In the genomic region with DNA sequence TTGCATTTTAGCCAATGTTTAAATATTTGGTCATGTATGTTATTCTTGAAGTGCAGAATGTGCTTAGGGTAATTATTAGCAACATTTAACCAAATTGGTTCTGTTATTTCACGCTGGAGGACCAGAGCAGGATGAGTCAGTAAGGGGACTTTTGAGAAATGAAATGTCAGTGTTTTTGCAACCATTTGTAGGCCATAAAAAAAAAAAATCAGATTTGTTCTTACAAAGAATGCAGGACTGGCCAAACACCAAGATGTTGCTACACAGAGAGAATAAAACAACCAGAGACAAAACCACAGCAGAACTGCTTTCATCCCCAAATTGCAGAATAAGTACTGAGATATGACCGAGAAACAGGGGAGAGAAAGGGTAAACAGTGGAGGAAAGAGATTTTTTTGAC, we compare ENCODE assay signal across 13 cellular contexts.
A peak's percentile ranks its signal among the peaks of the same experiment; 100 is the strongest.
DNase-seq lines count a peak whose midpoint lies in the region; ATAC-seq, FAIRE-seq and TF ChIP-seq lines count a peak whose summit lies in the region.
"Had no signal": no experiment of that assay in that cellular context is flagged by ENCODE, and none has a peak within 500 bp of the region (broad histone marks: within the 10 kb centered on the region; RNA-seq: fewer than 3 reads in every experiment).

No MANE protein-coding gene starts in this region.

- DNase-seq in GM04503 (ENCODE audit: low read depth), result peak; percentile 93
- peak in 1 of 2 donors; percentile 21 for DNase-seq in breast epithelium (ENCODE audit: low spot score in 2 of 2)
- DNase-seq in stimulated activated naive B cell treated with anti-CD40 and anti-IgM and Interleukin-4, amounts not matched to agents 10 μg/mL and 1 μg/mL and 100 μg/mL, for 72 hours, result no peak
- DNase-seq in NCI-H1105 treated with DMSO at 0.1 percent for 48 hours (lab: John Stamatoyannopoulos, UW), result no peak
- no peak for DNase-seq in colonic mucosa
- no peak for DNase-seq in Caco-2
- DNase-seq: activated T-cell treated with anti-CD3 and anti-CD28 coated beads, Interleukin-2, amount 50 U/mL, for 24 hours; NCI-H2029; PC-3 had no signal

- H3K36me3 Mint-ChIP-seq in stimulated activated naive B cell treated with anti-CD40 and anti-IgM and Interleukin-4, amounts not matched to agents 10 μg/mL and 1 μg/mL and 100 μg/mL, for 72 hours, result peaks cover 32 to 41% of the 10 kb centered on the region in 2 donors
- peaks cover 38% of the 10 kb centered on the region for H3K36me3 Mint-ChIP-seq in Caco-2 (ENCODE audit: insufficient read depth, unreplicated experiment)

- TF ChIP-seq CTCF in breast epithelium (IDR thresholded peaks at IDR 0.05) (no peak), colonic mucosa (IDR thresholded peaks at IDR 0.05) (no peak), Caco-2 (IDR thresholded peaks at IDR 0.05; ENCODE audit: insufficient read depth in 1 of 2, low read depth in 1 of 2, low read length in 1 of 2, severe bottlenecking in 1 of 2, unreplicated experiment in 1 of 2) (no peak)

- H3K27ac ChIP-seq in breast epithelium (peak overlapping the region; percentile 37 to 68), colonic mucosa (no peak overlapping the region)

- H3K27me3 Mint-ChIP-seq in stimulated activated naive B cell treated with anti-CD40 and anti-IgM and Interleukin-4, amounts not matched to agents 10 μg/mL and 1 μg/mL and 100 μg/mL, for 72 hours, result no peaks in the 10 kb centered on the region
- no peaks in the 10 kb centered on the region for H3K27me3 Mint-ChIP-seq in Caco-2 (ENCODE audit: insufficient read depth, unreplicated experiment)
- H3K27me3 Mint-ChIP-seq: activated T-cell treated with anti-CD3 and anti-CD28 coated beads, Interleukin-2, amount 50 U/mL, for 24 hours had no signal

- TF ChIP-seq POLR2A in breast epithelium (IDR thresholded peaks at IDR 0.05) (no peak), GM18505 (IDR thresholded peaks at IDR 0.05; ENCODE audit: borderline replicate concordance, extremely low read depth, insufficient read depth, insufficient read length) (no peak)

- POLR2A ChIA-PET in Caco-2 (lab: Charles Lee), result no interaction called here

- intact Hi-C loops in breast epithelium (cut with DNase I; ENCODE audit: low total_unique reads) (no loop called here), colonic mucosa (cut with DNase I) (no loop called here), Caco-2 (cut with micrococcal nuclease; ENCODE audit: unreplicated experiment) (no loop called here)

- peaks cover 19 to 24% of the 10 kb centered on the region in 2 donors for H3K9me3 Mint-ChIP-seq in stimulated activated naive B cell treated with anti-CD40 and anti-IgM and Interleukin-4, amounts not matched to agents 10 μg/mL and 1 μg/mL and 100 μg/mL, for 72 hours
- peaks cover 30% of the 10 kb centered on the region for H3K9me3 Mint-ChIP-seq in Caco-2 (ENCODE audit: unreplicated experiment)

- H3K36me3 ChIP-seq in breast epithelium (no peaks in the 10 kb centered on the region), colonic mucosa (no peaks in the 10 kb centered on the region), Caco-2 (ENCODE audit: control insufficient read depth, insufficient read depth, low read length) (no peaks in the 10 kb centered on the region)

- H3K9me3 ChIP-seq in breast epithelium (peaks cover 11 to 17% of the 10 kb centered on the region in 2 donors), colonic mucosa (no peaks in the 10 kb centered on the region), Caco-2 (peaks cover 28% of the 10 kb centered on the region)

- H3K4me1 ChIP-seq in breast epithelium (no peaks in the 10 kb centered on the region), colonic mucosa (no peaks in the 10 kb centered on the region), Caco-2 (no peaks in the 10 kb centered on the region)

- peaks cover 4 to 9% of the 10 kb centered on the region in 2 donors for H3K4me1 Mint-ChIP-seq in stimulated activated naive B cell treated with anti-CD40 and anti-IgM and Interleukin-4, amounts not matched to agents 10 μg/mL and 1 μg/mL and 100 μg/mL, for 72 hours
- H3K4me1 Mint-ChIP-seq in Caco-2 (ENCODE audit: low read depth, unreplicated experiment), result no peaks in the 10 kb centered on the region

- no peak overlapping the region for H3K4me3 ChIP-seq in breast epithelium
- H3K4me3 ChIP-seq in colonic mucosa, result no peak overlapping the region
- H3K4me3 ChIP-seq in Caco-2 (ENCODE audit: low read depth, low read length), result no peak overlapping the region

- CTCF ChIA-PET in Caco-2 (lab: Charles Lee), result no interaction called here

- no peak overlapping the region for H3K4me3 Mint-ChIP-seq in stimulated activated naive B cell treated with anti-CD40 and anti-IgM and Interleukin-4, amounts not matched to agents 10 μg/mL and 1 μg/mL and 100 μg/mL, for 72 hours
- no peak overlapping the region for H3K4me3 Mint-ChIP-seq in Caco-2 (ENCODE audit: unreplicated experiment)
- H3K4me3 Mint-ChIP-seq: activated T-cell treated with anti-CD3 and anti-CD28 coated beads, Interleukin-2, amount 50 U/mL, for 24 hours had no signal

- H3K9ac ChIP-seq in colonic mucosa (ENCODE audit: low read depth in 2 of 2, low read length in 2 of 2), result no peak overlapping the region

- FAIRE-seq in islet of Langerhans (lab: Jason Lieb, UNC), result peak; percentile 27
- FAIRE-seq: GM12892, TTC549 had no signal

- ATAC-seq in stimulated activated naive B cell treated with anti-CD40 and anti-IgM and Interleukin-4, amounts not matched to agents 10 μg/mL and 1 μg/mL and 100 μg/mL, for 72 hours (replicated peaks), result peak; percentile 52 to 57
- no peak for ATAC-seq in GM18505 (IDR thresholded peaks at IDR 0.05; ENCODE audit: unreplicated experiment)
- ATAC-seq: PC-3 had no signal

- BruUV-seq in Caco-2 (replicated peaks; lab: Mats Ljungman, UMichigan), result no TSS peak

- H3K27ac Mint-ChIP-seq in stimulated activated naive B cell treated with anti-CD40 and anti-IgM and Interleukin-4, amounts not matched to agents 10 μg/mL and 1 μg/mL and 100 μg/mL, for 72 hours, result no peak overlapping the region
- H3K27ac Mint-ChIP-seq in Caco-2 (ENCODE audit: unreplicated experiment), result no peak overlapping the region
- H3K27ac Mint-ChIP-seq: activated T-cell treated with anti-CD3 and anti-CD28 coated beads, Interleukin-2, amount 50 U/mL, for 24 hours had no signal

- H3K27me3 ChIP-seq in breast epithelium (no peaks in the 10 kb centered on the region), colonic mucosa (no peaks in the 10 kb centered on the region), Caco-2 (replicated peaks; ENCODE audit: control insufficient read depth, insufficient read depth, low read length) (no peaks in the 10 kb centered on the region)
